11 cellular contexts compared by ENCODE assay signal in genomic region chr14:90726656-90727055, GRCh38.
DNase-seq lines count a peak whose midpoint lies in the region; ATAC-seq and TF ChIP-seq lines count a peak whose summit lies in the region.
"Had no signal": no experiment of that assay in that cellular context is flagged by ENCODE, and none has a peak within 500 bp of the region (broad histone marks: within the 10 kb centered on the region; RNA-seq: fewer than 3 reads in every experiment).

No MANE protein-coding gene starts in this region.

- H3K27ac ChIP-seq in lower lobe of right lung (no peak overlapping the region), uterus (no peak overlapping the region)
- H3K27ac ChIP-seq in CD4-positive, alpha-beta memory T cell (ENCODE audit: low read depth, low read length) = no peak overlapping the region
- H3K27ac ChIP-seq: SK-N-MC had no signal

- no peaks in the 10 kb centered on the region for H3K36me3 ChIP-seq in lower lobe of right lung
- H3K36me3 ChIP-seq in uterus = no peaks in the 10 kb centered on the region
- H3K36me3 ChIP-seq in CD4-positive, alpha-beta memory T cell (ENCODE audit: insufficient read depth, low read length) = no peaks in the 10 kb centered on the region

- CTCF ChIA-PET in CD4-positive, alpha-beta memory T cell (lab: Charles Lee; ENCODE audit: partially characterized antibody) = no interaction called here

- no peaks in the 10 kb centered on the region for H3K27me3 ChIP-seq in lower lobe of right lung (ENCODE audit: low read depth)
- no peaks in the 10 kb centered on the region for H3K27me3 ChIP-seq in uterus
- no peaks in the 10 kb centered on the region for H3K27me3 ChIP-seq in CD4-positive, alpha-beta memory T cell (ENCODE audit: insufficient read depth, low read length)

- TF ChIP-seq CTCF in lower lobe of right lung (IDR thresholded peaks at IDR 0.05) (no peak), uterus (IDR thresholded peaks at IDR 0.05) (peak in 3 of 4 experiments; percentile 7 to 27 (median 14))

- POLR2A ChIA-PET in CD4-positive, alpha-beta memory T cell (lab: Charles Lee; ENCODE audit: partially characterized antibody) = no interaction called here

- H3K36me3 Mint-ChIP-seq in effector memory CD8-positive, alpha-beta T cell (ENCODE audit: insufficient read depth) = no peaks in the 10 kb centered on the region
- no peaks in the 10 kb centered on the region for H3K36me3 Mint-ChIP-seq in CD4-positive, alpha-beta memory T cell

- DNase-seq in SIG-M5 treated with dmso at 0.1 percent for 504 hours (lab: John Stamatoyannopoulos, UW; ENCODE audit: unreplicated experiment) = peak; percentile 54
- DNase-seq in SIG-M5 (lab: John Stamatoyannopoulos, UW) = no peak
- peak; percentile 65 to 91 for DNase-seq in cerebellar nuclear complex (lab: John Stamatoyannopoulos, UW)
- peak; percentile 57 for DNase-seq in lower lobe of right lung
- peak; percentile 52 to 62 for DNase-seq in uterus
- DNase-seq in effector memory CD8-positive, alpha-beta T cell = no peak
- no peak for DNase-seq in CD4-positive, alpha-beta memory T cell
- DNase-seq: effector CD8-positive, alpha-beta T cell had no signal

- no peak overlapping the region for H3K4me3 Mint-ChIP-seq in effector memory CD8-positive, alpha-beta T cell
- H3K4me3 Mint-ChIP-seq in CD4-positive, alpha-beta memory T cell = no peak overlapping the region
- H3K4me3 Mint-ChIP-seq: B cell had no signal

- H3K27me3 Mint-ChIP-seq in effector memory CD8-positive, alpha-beta T cell = peaks cover 4 to 15% of the 10 kb centered on the region in 2 donors
- peaks cover 2% of the 10 kb centered on the region in 2 donors for H3K27me3 Mint-ChIP-seq in CD4-positive, alpha-beta memory T cell

- H3K27ac Mint-ChIP-seq in effector memory CD8-positive, alpha-beta T cell = no peak overlapping the region
- peak overlapping the region in 2 of 7 donors; percentile 18 to 31 for H3K27ac Mint-ChIP-seq in CD4-positive, alpha-beta memory T cell
- H3K27ac Mint-ChIP-seq: B cell had no signal

- H3K4me1 ChIP-seq in lower lobe of right lung = peaks cover 3% of the 10 kb centered on the region
- H3K4me1 ChIP-seq in uterus = no peaks in the 10 kb centered on the region
- H3K4me1 ChIP-seq in CD4-positive, alpha-beta memory T cell (ENCODE audit: insufficient read depth, low read length) = no peaks in the 10 kb centered on the region

- H3K4me1 Mint-ChIP-seq in effector memory CD8-positive, alpha-beta T cell (ENCODE audit: low read depth in 2 of 2) = no peaks in the 10 kb centered on the region
- no peaks in the 10 kb centered on the region for H3K4me1 Mint-ChIP-seq in CD4-positive, alpha-beta memory T cell
- H3K4me1 Mint-ChIP-seq: B cell had no signal

- H3K4me3 ChIP-seq in lower lobe of right lung = no peak overlapping the region
- no peak overlapping the region for H3K4me3 ChIP-seq in uterus
- H3K4me3 ChIP-seq in CD4-positive, alpha-beta memory T cell (ENCODE audit: low read length in 2 of 2) = no peak overlapping the region
- H3K4me3 ChIP-seq: SK-N-MC had no signal

- no peak for TF ChIP-seq POLR2A in uterus (IDR thresholded peaks at IDR 0.05)

- H3K9me3 Mint-ChIP-seq in effector memory CD8-positive, alpha-beta T cell = no peaks in the 10 kb centered on the region
- H3K9me3 Mint-ChIP-seq in CD4-positive, alpha-beta memory T cell = no peaks in the 10 kb centered on the region

- intact Hi-C loops in lower lobe of right lung (cut with DNase I) (no loop called here), uterus (cut with DNase I; ENCODE audit: low total_unique reads) (no loop called here)
- intact Hi-C loops in CD4-positive, alpha-beta memory T cell (cut with micrococcal nuclease) = no loop called here

- H3K9me3 ChIP-seq in lower lobe of right lung = no peaks in the 10 kb centered on the region
- H3K9me3 ChIP-seq in uterus = no peaks in the 10 kb centered on the region
- no peaks in the 10 kb centered on the region for H3K9me3 ChIP-seq in CD4-positive, alpha-beta memory T cell (ENCODE audit: control insufficient read depth in 1 of 2, low read length in 2 of 2)

- ATAC-seq in lower lobe of right lung (peak; percentile 67), HG03135 (IDR thresholded peaks at IDR 0.05; ENCODE audit: unreplicated experiment) (no peak)
- ATAC-seq in effector memory CD8-positive, alpha-beta T cell (replicated peaks) = no peak

Comparison
In these comparisons a context has a peak if more than half of its experiments do, and no peak if none do; other contexts are left out.
1. DNase-seq: peak in SIG-M5 treated with dmso at 0.1 percent for 504 hours (single experiment), cerebellar nuclear complex (2 of 2), lower lobe of right lung (single experiment) and uterus (2 of 2); none in SIG-M5 (single experiment), effector memory CD8-positive, alpha-beta T cell (0 of 3) and CD4-positive, alpha-beta memory T cell (0 of 5).
2. ATAC-seq: peak in lower lobe of right lung (2 of 2); none in effector memory CD8-positive, alpha-beta T cell (single experiment) and HG03135 (single experiment).